ENCODE assay signal across 18 cellular contexts in the genomic region with DNA sequence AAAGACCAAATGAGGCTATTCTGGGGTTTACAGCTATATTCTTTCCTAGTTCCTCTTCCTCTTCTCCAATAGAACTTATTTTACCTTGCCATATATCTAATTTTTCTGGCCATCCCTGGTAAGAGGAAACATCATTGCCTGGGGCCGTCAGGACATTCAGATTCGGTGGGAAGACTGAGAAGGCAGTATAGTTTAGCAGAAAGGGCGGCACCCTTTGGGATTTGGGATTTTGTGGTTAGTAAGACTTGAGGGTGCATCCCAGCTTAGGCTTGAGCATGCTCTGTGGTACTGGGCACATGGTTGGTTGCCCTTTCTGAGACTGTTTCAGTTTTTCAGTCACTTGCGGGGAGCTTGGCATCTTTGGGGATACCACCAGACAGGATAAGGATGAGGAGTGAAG. TPM values are rescaled to one million over a fixed set of nuclear protein-coding genes. Genes with fewer than 3 reads are reported as not detected.
DNase-seq lines count a peak whose midpoint lies in the region; TF ChIP-seq lines count a peak whose summit lies in the region.
"Had no signal": no experiment of that assay in that cellular context is flagged by ENCODE, and none has a peak within 500 bp of the region (broad histone marks: within the 10 kb centered on the region; RNA-seq: fewer than 3 reads in every experiment).

No MANE protein-coding gene starts in this region.

- H3K4me3 Mint-ChIP-seq in chondrocyte (ENCODE audit: unreplicated experiment), result no peak overlapping the region
- no peak overlapping the region for H3K4me3 Mint-ChIP-seq in neural crest cell
- H3K4me3 Mint-ChIP-seq in CD8-positive, alpha-beta memory T cell, result no peak overlapping the region
- H3K4me3 Mint-ChIP-seq: CD4-positive, alpha-beta memory T cell; GM23338; H9; HFFc6 had no signal

- H3K4me3 ChIP-seq in ascending aorta (no peak overlapping the region), thyroid gland (replicated peaks in 1 of 3) (no peak overlapping the region)
- H3K4me3 ChIP-seq in CD8-positive, alpha-beta memory T cell (ENCODE audit: low read length), result no peak overlapping the region
- H3K4me3 ChIP-seq: GM23338 had no signal

- intact Hi-C loops in ascending aorta (cut with DNase I) (no loop called here), thyroid gland (cut with DNase I) (no loop called here)

- H3K36me3 Mint-ChIP-seq in chondrocyte (ENCODE audit: low read depth), result peaks cover 33% of the 10 kb centered on the region
- H3K36me3 Mint-ChIP-seq in neural crest cell (ENCODE audit: low read depth), result peaks cover 48% of the 10 kb centered on the region
- peaks cover 0 to 2% (median 1%) of the 10 kb centered on the region in 3 donors for H3K36me3 Mint-ChIP-seq in CD8-positive, alpha-beta memory T cell

- DNase-seq in ascending aorta (ENCODE audit: low spot score in 2 of 2) (no peak), chondrocyte (ENCODE audit: low spot score) (no peak), neural crest cell (ENCODE audit: low read depth, low spot score) (no peak), thyroid gland (no peak), OCI-M2 (lab: John Stamatoyannopoulos, UW; ENCODE audit: unreplicated experiment) (no peak), GM03348 (ENCODE audit: low spot score) (no peak)
- no peak for DNase-seq in CD8-positive, alpha-beta memory T cell
- no peak for DNase-seq in activated CD8-positive, alpha-beta memory T cell treated with anti-CD3 and anti-CD28 coated beads, Interleukin-2, amount 50 U/mL, for 4 hours
- DNase-seq: C1 segment of cervical spinal cord; Caco-2; CD4-positive, alpha-beta memory T cell; DMS153; DMS79; EL; GDM1; H9; HFFc6 had no signal

- peaks cover 25 to 40% of the 10 kb centered on the region in 2 donors for H3K36me3 ChIP-seq in ascending aorta
- H3K36me3 ChIP-seq in thyroid gland, result peaks cover 0 to 4% of the 10 kb centered on the region in 2 donors
- H3K36me3 ChIP-seq in CD8-positive, alpha-beta memory T cell (ENCODE audit: insufficient read depth, low read length), result no peaks in the 10 kb centered on the region

- TF ChIP-seq CTCF in ascending aorta (IDR thresholded peaks at IDR 0.05) (no peak), chondrocyte (IDR thresholded peaks at IDR 0.05) (no peak), neural crest cell (conservative IDR thresholded peaks at IDR 0.05) (no peak), thyroid gland (IDR thresholded peaks at IDR 0.05) (no peak)

- H3K4me1 Mint-ChIP-seq in chondrocyte (ENCODE audit: low read depth) (peaks cover 59% of the 10 kb centered on the region), neural crest cell (peaks cover 14% of the 10 kb centered on the region)
- H3K4me1 Mint-ChIP-seq in CD8-positive, alpha-beta memory T cell, result peaks cover 0 to 3% (median 0%) of the 10 kb centered on the region in 3 donors

- CTCF ChIA-PET in CD8-positive, alpha-beta memory T cell (lab: Charles Lee), result no interaction called here

- H3K9me3 ChIP-seq in ascending aorta, result no peaks in the 10 kb centered on the region
- no peaks in the 10 kb centered on the region for H3K9me3 ChIP-seq in thyroid gland
- no peaks in the 10 kb centered on the region for H3K9me3 ChIP-seq in CD8-positive, alpha-beta memory T cell (ENCODE audit: low read length)

- WGBS in thyroid gland, 2 donors, result 70 to 84% methylated on average over 4 of the region's 4 CpGs

- H3K27me3 ChIP-seq in ascending aorta, result no peaks in the 10 kb centered on the region
- no peaks in the 10 kb centered on the region for H3K27me3 ChIP-seq in thyroid gland
- no peaks in the 10 kb centered on the region for H3K27me3 ChIP-seq in CD8-positive, alpha-beta memory T cell (ENCODE audit: insufficient read depth, low read length, poor library complexity, severe bottlenecking)

- peaks cover 13 to 39% of the 10 kb centered on the region in 2 donors for H3K4me1 ChIP-seq in ascending aorta
- peaks cover 53 to 68% of the 10 kb centered on the region in 2 donors for H3K4me1 ChIP-seq in thyroid gland
- no peaks in the 10 kb centered on the region for H3K4me1 ChIP-seq in CD8-positive, alpha-beta memory T cell (ENCODE audit: insufficient read depth, low read length)

- POLR2A ChIA-PET in CD8-positive, alpha-beta memory T cell (lab: Charles Lee), result no interaction called here

- H3K27me3 Mint-ChIP-seq in chondrocyte (ENCODE audit: low read depth) (no peaks in the 10 kb centered on the region), neural crest cell (ENCODE audit: low read depth) (no peaks in the 10 kb centered on the region)
- no peaks in the 10 kb centered on the region for H3K27me3 Mint-ChIP-seq in CD8-positive, alpha-beta memory T cell
- H3K27me3 Mint-ChIP-seq: CD4-positive, alpha-beta memory T cell had no signal

- H3K27ac ChIP-seq in ascending aorta (peak overlapping the region; percentile 78 to 89), thyroid gland (peak overlapping the region in 2 of 3 donors; percentile 68 to 84)
- H3K27ac ChIP-seq in CD8-positive, alpha-beta memory T cell (ENCODE audit: low read depth, low read length), result no peak overlapping the region

- peaks cover 5% of the 10 kb centered on the region for H3K9me3 Mint-ChIP-seq in chondrocyte (ENCODE audit: low read depth)
- no peaks in the 10 kb centered on the region for H3K9me3 Mint-ChIP-seq in neural crest cell
- H3K9me3 Mint-ChIP-seq in CD8-positive, alpha-beta memory T cell, result no peaks in the 10 kb centered on the region
- H3K9me3 Mint-ChIP-seq: CD4-positive, alpha-beta memory T cell had no signal

- no peak for TF ChIP-seq POLR2A in thyroid gland (IDR thresholded peaks at IDR 0.05)

- H3K27ac Mint-ChIP-seq in chondrocyte (ENCODE audit: unreplicated experiment) (peak overlapping the region; percentile 42), neural crest cell (ENCODE audit: unreplicated experiment) (peak overlapping the region; percentile 50)
- no peak overlapping the region for H3K27ac Mint-ChIP-seq in CD8-positive, alpha-beta memory T cell
- H3K27ac Mint-ChIP-seq: GM23338, H9, HFFc6 had no signal

RNA-seq across cellular contexts. Expression of gene SCUBE3, which starts 21.1 kb away (rescaled TPM):
- total RNA-seq in ascending aorta (29.5 TPM), chondrocyte (32.7 to 96.6 TPM (median 93.0 TPM) in 3 replicates), neural crest cell (22.2 and 22.5 TPM in 2 replicates), thyroid gland (100 to 1,000 TPM in 1 of 4 donors, 10 to 100 TPM in 3; 45.5 to 119 (median 66.3) TPM)
- under 1 TPM; 0.07 TPM for total RNA-seq in CD8-positive, alpha-beta memory T cell
- 0.18 TPM for polyA plus RNA-seq in CD8-positive, alpha-beta memory T cell
- total RNA-seq: CD4-positive, alpha-beta memory T cell had no signal

RNA-seq across cellular contexts. Expression of gene ZNF76, which starts 24.6 kb away (rescaled TPM):
- total RNA-seq in ascending aorta, result 55.7 TPM
- total RNA-seq in chondrocyte, result 20.3 to 28.3 TPM (median 22.1 TPM) in 3 replicates
- total RNA-seq in neural crest cell, result 45.0 and 47.6 TPM in 2 replicates
- total RNA-seq in thyroid gland, result 10 to 100 TPM; 54.3 to 81.7 (median 71.6) TPM
- 10 to 100 TPM; 31.3 to 35.2 TPM for total RNA-seq in CD8-positive, alpha-beta memory T cell
- polyA plus RNA-seq in CD8-positive, alpha-beta memory T cell, result 33.6 TPM

Comparison
In these comparisons a context has a peak if more than half of its experiments do, and no peak if none do; other contexts are left out.
1. H3K27ac Mint-ChIP-seq: peak in chondrocyte (single experiment) and neural crest cell (single experiment); none in CD8-positive, alpha-beta memory T cell (0 of 8).
2. RNA of gene SCUBE3, which starts 21.1 kb away (total RNA-seq): 32.7 to 96.6 TPM in chondrocyte, 45.5 to 119 TPM in thyroid gland, 29.5 TPM in ascending aorta (single experiment) and 22.2 to 22.5 TPM in neural crest cell; 0.07 TPM in CD8-positive, alpha-beta memory T cell; every median in the first group is over 10 times any median in the second.